In the genomic region with DNA sequence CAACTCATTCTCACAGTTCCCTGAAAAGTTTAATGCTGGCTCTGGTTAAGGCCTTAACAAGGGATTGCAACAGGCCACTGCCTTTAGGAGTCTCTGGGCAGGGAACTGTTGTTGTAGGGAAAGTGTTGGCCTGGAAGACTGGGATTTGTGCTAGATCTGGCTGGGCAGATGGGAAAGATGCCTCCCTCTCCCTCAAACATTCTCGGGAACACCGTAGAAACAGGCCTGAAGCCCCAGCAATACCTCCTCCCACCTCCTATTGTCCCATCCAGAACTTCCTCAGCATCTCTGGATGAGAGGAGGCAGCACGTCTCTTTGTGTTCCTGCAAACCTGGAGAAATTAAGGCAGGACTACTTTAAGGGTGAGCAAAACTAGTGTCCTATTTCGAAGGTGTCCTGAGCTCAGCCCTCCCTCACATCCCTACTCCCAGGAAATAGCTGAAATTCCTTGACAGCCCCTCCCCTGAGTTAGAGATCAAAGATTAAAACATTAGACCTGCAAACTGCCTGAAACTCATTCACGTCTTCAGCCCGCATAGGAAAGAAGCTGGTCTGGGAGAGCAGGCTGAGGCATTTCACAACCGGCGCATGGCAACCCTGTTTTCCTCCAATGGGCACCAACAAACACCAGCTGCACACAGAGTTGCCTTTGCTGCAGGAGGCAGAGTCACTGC, we compare ENCODE assay signal across 2 cellular contexts.
TF ChIP-seq lines count a peak whose summit lies in the region.

No MANE protein-coding gene starts in this region.

TF ChIP-seq in HCT116, 20 proteins besides CTCF, POLR2A, EP300 and RAD21 (continued from another document):
- TF ChIP-seq, protein P1, sequence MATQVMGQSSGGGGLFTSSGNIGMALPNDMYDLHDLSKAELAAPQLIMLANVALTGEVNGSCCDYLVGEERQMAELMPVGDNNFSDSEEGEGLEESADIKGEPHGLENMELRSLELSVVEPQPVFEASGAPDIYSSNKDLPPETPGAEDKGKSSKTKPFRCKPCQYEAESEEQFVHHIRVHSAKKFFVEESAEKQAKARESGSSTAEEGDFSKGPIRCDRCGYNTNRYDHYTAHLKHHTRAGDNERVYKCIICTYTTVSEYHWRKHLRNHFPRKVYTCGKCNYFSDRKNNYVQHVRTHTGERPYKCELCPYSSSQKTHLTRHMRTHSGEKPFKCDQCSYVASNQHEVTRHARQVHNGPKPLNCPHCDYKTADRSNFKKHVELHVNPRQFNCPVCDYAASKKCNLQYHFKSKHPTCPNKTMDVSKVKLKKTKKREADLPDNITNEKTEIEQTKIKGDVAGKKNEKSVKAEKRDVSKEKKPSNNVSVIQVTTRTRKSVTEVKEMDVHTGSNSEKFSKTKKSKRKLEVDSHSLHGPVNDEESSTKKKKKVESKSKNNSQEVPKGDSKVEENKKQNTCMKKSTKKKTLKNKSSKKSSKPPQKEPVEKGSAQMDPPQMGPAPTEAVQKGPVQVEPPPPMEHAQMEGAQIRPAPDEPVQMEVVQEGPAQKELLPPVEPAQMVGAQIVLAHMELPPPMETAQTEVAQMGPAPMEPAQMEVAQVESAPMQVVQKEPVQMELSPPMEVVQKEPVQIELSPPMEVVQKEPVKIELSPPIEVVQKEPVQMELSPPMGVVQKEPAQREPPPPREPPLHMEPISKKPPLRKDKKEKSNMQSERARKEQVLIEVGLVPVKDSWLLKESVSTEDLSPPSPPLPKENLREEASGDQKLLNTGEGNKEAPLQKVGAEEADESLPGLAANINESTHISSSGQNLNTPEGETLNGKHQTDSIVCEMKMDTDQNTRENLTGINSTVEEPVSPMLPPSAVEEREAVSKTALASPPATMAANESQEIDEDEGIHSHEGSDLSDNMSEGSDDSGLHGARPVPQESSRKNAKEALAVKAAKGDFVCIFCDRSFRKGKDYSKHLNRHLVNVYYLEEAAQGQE (IDR thresholded peaks at IDR 0.05; ENCODE audit: low read depth), result no peak
- TF ChIP-seq EZH2 (IDR thresholded peaks at IDR 0.05) (no peak), EZH2phosphoT487 (IDR thresholded peaks at IDR 0.05; ENCODE audit: borderline replicate concordance) (no peak)
- TF ChIP-seq, protein P2, sequence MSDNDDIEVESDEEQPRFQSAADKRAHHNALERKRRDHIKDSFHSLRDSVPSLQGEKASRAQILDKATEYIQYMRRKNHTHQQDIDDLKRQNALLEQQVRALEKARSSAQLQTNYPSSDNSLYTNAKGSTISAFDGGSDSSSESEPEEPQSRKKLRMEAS (IDR thresholded peaks at IDR 0.05), result no peak

TF ChIP-seq in SK-N-SH, 30 proteins besides CTCF, POLR2A, EP300 and RAD21 (continued from another document):
- TF ChIP-seq, protein P3, sequence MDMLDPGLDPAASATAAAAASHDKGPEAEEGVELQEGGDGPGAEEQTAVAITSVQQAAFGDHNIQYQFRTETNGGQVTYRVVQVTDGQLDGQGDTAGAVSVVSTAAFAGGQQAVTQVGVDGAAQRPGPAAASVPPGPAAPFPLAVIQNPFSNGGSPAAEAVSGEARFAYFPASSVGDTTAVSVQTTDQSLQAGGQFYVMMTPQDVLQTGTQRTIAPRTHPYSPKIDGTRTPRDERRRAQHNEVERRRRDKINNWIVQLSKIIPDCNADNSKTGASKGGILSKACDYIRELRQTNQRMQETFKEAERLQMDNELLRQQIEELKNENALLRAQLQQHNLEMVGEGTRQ (IDR thresholded peaks at IDR 0.05; ENCODE audit: borderline replicate concordance, low read depth, low read length), result no peak
- TF ChIP-seq TAF1 (IDR thresholded peaks at IDR 0.05; ENCODE audit: borderline replicate concordance, low read depth, low read length), result no peak
- no peak for TF ChIP-seq MEF2A (IDR thresholded peaks at IDR 0.05; ENCODE audit: borderline replicate concordance, low read depth)
- TF ChIP-seq, protein P2 (IDR thresholded peaks at IDR 0.05; ENCODE audit: low read depth), result no peak
- TF ChIP-seq FOXJ3 (CRISPR knock-in tag; IDR thresholded peaks at IDR 0.05), result no peak
- no peak for TF ChIP-seq EZH2phosphoT487 (IDR thresholded peaks at IDR 0.05; ENCODE audit: borderline replicate concordance, low read depth)
- TF ChIP-seq RXRA (IDR thresholded peaks at IDR 0.05; ENCODE audit: borderline replicate concordance, low read depth), result no peak
